Comparison of ENCODE assay signal across 22 cellular contexts in genomic region chr18:22680968-22681367, GRCh38.
"Had no signal": no experiment of that assay in that cellular context is flagged by ENCODE, and none has a peak within 500 bp of the region (broad histone marks: within the 10 kb centered on the region; RNA-seq: fewer than 3 reads in every experiment).

No MANE protein-coding gene starts in this region.

- H3K27me3 ChIP-seq: MG63, SJSA1 had no signal

- H3K4me1 ChIP-seq: SJSA1 had no signal

- H3K27ac ChIP-seq: SJSA1, SK-N-MC had no signal

- H3K36me3 ChIP-seq: MG63, SJSA1 had no signal

- DNase-seq: Karpas-422, KG1, MG63, NCI-H1092, NCI-H1105 treated with DMSO at 0.1 percent for 48 hours, NCI-H1417 treated with DMSO at 0.1 percent for 48 hours, NCI-H146, NCI-H1694 treated with DMSO at 0.1 percent for 48 hours, NCI-H1930, NCI-H2081, NCI-H2107, NCI-H2227 treated with DMSO at 0.1 percent for 48 hours, NCI-H524, NCI-H526 treated with DMSO at 0.1 percent for 48 hours, NCI-H748 treated with DMSO at 0.1 percent for 48 hours, Right ventricle myocardium superior, RPMI8226, SIG-M5, SW 1271 had no signal

- FAIRE-seq: RCC 7860 had no signal

- H3K4me3 ChIP-seq: MG63, SJSA1, SK-N-MC had no signal

- H3K9me3 ChIP-seq: MG63, SJSA1 had no signal
